In genomic region chr1:154937051-154937987, GRCh38 we compare ENCODE assay signal across 1 cellular context.
TF ChIP-seq lines count a peak whose summit lies in the region.

No MANE protein-coding gene starts in this region.

TF ChIP-seq in HepG2, 621 proteins besides CTCF, POLR2A, EP300 and RAD21 (continued from another document and continues in another):
- no peak for TF ChIP-seq ZMYM2 (CRISPR knock-in tag; IDR thresholded peaks at IDR 0.05)
- no peak for TF ChIP-seq ELF1 (CRISPR knock-in tag; IDR thresholded peaks at IDR 0.05)
- no peak for TF ChIP-seq ATRX (CRISPR knock-in tag; IDR thresholded peaks at IDR 0.05; ENCODE audit: borderline replicate concordance)
- 0 out of 2 replicates have a peak, but pooled peaks have one; percentile 19 for TF ChIP-seq SMAD3 (CRISPR knock-in tag; IDR thresholded peaks at IDR 0.05)
- no peak for TF ChIP-seq SOX13 (IDR thresholded peaks at IDR 0.05)
- TF ChIP-seq SOX13 (CRISPR knock-in tag; conservative IDR thresholded peaks at IDR 0.05 in 1 of 2, IDR thresholded peaks at IDR 0.05 in 1 of 2), result no peak
- TF ChIP-seq BATF2 (CRISPR knock-in tag; IDR thresholded peaks at IDR 0.05), result no peak
- peak; percentile 32; the same call in 1 of the 2 replicates for TF ChIP-seq ARID5B (CRISPR knock-in tag; IDR thresholded peaks at IDR 0.05)
- TF ChIP-seq ARID3A (IDR thresholded peaks at IDR 0.05; ENCODE audit: low read depth, low read length), result peak; percentile 72; the same call in 1 of the 2 replicates
- no peak for TF ChIP-seq TBX2 (CRISPR knock-in tag; IDR thresholded peaks at IDR 0.05; ENCODE audit: borderline replicate concordance)
- TF ChIP-seq PATZ1 (CRISPR knock-in tag; IDR thresholded peaks at IDR 0.05), result peak; percentile 45
- TF ChIP-seq ZNF891 (CRISPR knock-in tag; IDR thresholded peaks at IDR 0.05), result no peak
- TF ChIP-seq RAD51 (IDR thresholded peaks at IDR 0.05; ENCODE audit: borderline replicate concordance), result no peak
- no peak for TF ChIP-seq SAFB2 (CRISPR knock-in tag; IDR thresholded peaks at IDR 0.05; ENCODE audit: borderline replicate concordance, low read depth)
- TF ChIP-seq ZBTB38 (CRISPR knock-in tag; IDR thresholded peaks at IDR 0.05), result no peak
- TF ChIP-seq NKX3-1 (CRISPR knock-in tag; IDR thresholded peaks at IDR 0.05), result no peak
- TF ChIP-seq FOXK2 (IDR thresholded peaks at IDR 0.05), result peak; percentile 97
- no peak for TF ChIP-seq ARNTL (CRISPR knock-in tag; IDR thresholded peaks at IDR 0.05)
- TF ChIP-seq NR2F2 (IDR thresholded peaks at IDR 0.05; ENCODE audit: borderline replicate concordance, low read depth), result no peak; the same call in 1 of the 2 replicates
- TF ChIP-seq GMEB1 (CRISPR knock-in tag; IDR thresholded peaks at IDR 0.05; ENCODE audit: borderline replicate concordance), result peak; percentile 32; the same call in 1 of the 2 replicates
- no peak for TF ChIP-seq FLYWCH1 (CRISPR knock-in tag; IDR thresholded peaks at IDR 0.05)
- TF ChIP-seq RFXANK (CRISPR knock-in tag; IDR thresholded peaks at IDR 0.05), result no peak
- no peak for TF ChIP-seq PAXIP1 (CRISPR knock-in tag; conservative IDR thresholded peaks at IDR 0.05)
- no peak for TF ChIP-seq HIC2 (CRISPR knock-in tag; IDR thresholded peaks at IDR 0.05; ENCODE audit: low read depth)
- peak; percentile 94 for TF ChIP-seq CREB1 (IDR thresholded peaks at IDR 0.05)
- peak; percentile 96 for TF ChIP-seq CREB1 (CRISPR knock-in tag; IDR thresholded peaks at IDR 0.05)
- no peak for TF ChIP-seq NR1H2 (CRISPR knock-in tag; IDR thresholded peaks at IDR 0.05; ENCODE audit: borderline replicate concordance, low read depth)
- TF ChIP-seq ZNF296 (CRISPR knock-in tag; conservative IDR thresholded peaks at IDR 0.05), result no peak
- TF ChIP-seq PRDM10 (CRISPR knock-in tag; IDR thresholded peaks at IDR 0.05; ENCODE audit: low read depth), result peak; percentile 97
- TF ChIP-seq ZBTB4 (CRISPR knock-in tag; IDR thresholded peaks at IDR 0.05; ENCODE audit: borderline replicate concordance), result no peak
- no peak for TF ChIP-seq ZNF337 (CRISPR knock-in tag; IDR thresholded peaks at IDR 0.05; ENCODE audit: borderline replicate concordance, low read depth)
